In the genomic region with DNA sequence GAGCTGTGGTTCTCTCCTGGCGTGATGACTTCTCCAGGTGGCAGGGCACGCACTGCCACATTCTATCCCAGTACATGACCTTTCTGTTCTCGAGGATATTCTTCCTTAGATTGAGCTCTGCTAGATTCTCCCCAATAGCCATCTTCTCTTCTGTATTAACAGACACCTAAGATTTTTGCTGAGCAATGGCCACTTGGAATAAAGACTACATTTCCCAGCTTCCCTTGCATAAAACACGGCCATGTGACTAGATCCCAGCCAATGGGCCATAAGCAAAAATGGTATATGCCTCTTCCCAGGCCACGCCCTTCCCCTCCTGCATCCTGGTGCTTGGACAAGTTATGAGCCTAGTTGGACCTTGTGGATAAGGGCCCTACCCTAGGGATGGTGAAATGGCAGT, we compare ENCODE assay signal across 10 cellular contexts.
DNase-seq lines count a peak whose midpoint lies in the region; ATAC-seq and TF ChIP-seq lines count a peak whose summit lies in the region.
"Had no signal": no experiment of that assay in that cellular context is flagged by ENCODE, and none has a peak within 500 bp of the region (broad histone marks: within the 10 kb centered on the region; RNA-seq: fewer than 3 reads in every experiment).

No MANE protein-coding gene starts in this region.

- no peaks in the 10 kb centered on the region for H3K36me3 Mint-ChIP-seq in activated T-helper 17 cell treated with anti-CD3 and anti-CD28 coated beads, Interleukin-2, amount 50 U/mL, for 72 hours (ENCODE audit: low read depth)
- H3K36me3 Mint-ChIP-seq: mesothelial cell of epicardium had no signal

- no peak overlapping the region for H3K27ac ChIP-seq in osteoblast (ENCODE audit: low read depth, low read length)
- H3K27ac ChIP-seq: stomach had no signal

- no peaks in the 10 kb centered on the region for H3K36me3 ChIP-seq in osteoblast (ENCODE audit: insufficient read depth, low read length)
- H3K36me3 ChIP-seq: stomach had no signal

- no peak overlapping the region for H3K4me2 ChIP-seq in osteoblast (ENCODE audit: insufficient read depth, low read length)

- peak overlapping the region; percentile 68 for H2AFZ ChIP-seq in osteoblast (ENCODE audit: low read length)

- H3K27me3 ChIP-seq in osteoblast (ENCODE audit: insufficient read depth, low read length) = peaks cover 3% of the 10 kb centered on the region

- DNase-seq in SIG-M5 treated with dmso at 0.1 percent for 504 hours (lab: John Stamatoyannopoulos, UW; ENCODE audit: unreplicated experiment) = peak; percentile 55
- DNase-seq in SIG-M5 (lab: John Stamatoyannopoulos, UW) = no peak
- peak; percentile 14 for DNase-seq in LNCaP clone FGC (ENCODE audit: low read depth)
- peak; percentile 83 for DNase-seq in osteoblast (ENCODE audit: insufficient read length, low spot score, missing footprints)
- DNase-seq: stomach had no signal

- peaks cover 4% of the 10 kb centered on the region for H3K9me3 Mint-ChIP-seq in activated T-helper 17 cell treated with anti-CD3 and anti-CD28 coated beads, Interleukin-2, amount 50 U/mL, for 72 hours

- TF ChIP-seq CTCF in LNCaP clone FGC (IDR thresholded peaks at IDR 0.05; ENCODE audit: control insufficient read depth, extremely low read depth, insufficient read depth) = no peak
- no peak for TF ChIP-seq CTCF in osteoblast (IDR thresholded peaks at IDR 0.05; ENCODE audit: extremely low read depth, low read depth, low read length)

- H3K27ac Mint-ChIP-seq in activated T-helper 17 cell treated with anti-CD3 and anti-CD28 coated beads, Interleukin-2, amount 50 U/mL, for 72 hours = no peak overlapping the region
- H3K27ac Mint-ChIP-seq: mesothelial cell of epicardium had no signal

- no peaks in the 10 kb centered on the region for H3K9me3 ChIP-seq in osteoblast (ENCODE audit: low read depth, low read length)
- H3K9me3 ChIP-seq: stomach had no signal

- H3K4me3 ChIP-seq in LNCaP clone FGC (ENCODE audit: low read depth, low read length) (no peak overlapping the region), osteoblast (ENCODE audit: insufficient read depth, low read length) (no peak overlapping the region)
- H3K4me3 ChIP-seq: stomach had no signal

- H3K79me2 ChIP-seq in osteoblast (ENCODE audit: insufficient read depth, low read length) = no peaks in the 10 kb centered on the region

- no peaks in the 10 kb centered on the region for H4K20me1 ChIP-seq in osteoblast (ENCODE audit: insufficient read depth, low read length)

- ATAC-seq in activated T-helper 17 cell treated with anti-CD3 and anti-CD28 coated beads, Interleukin-2, amount 50 U/mL, for 72 hours (replicated peaks) = peak; percentile 44
- ATAC-seq in GM21528 (IDR thresholded peaks at IDR 0.05; ENCODE audit: low FRiP score, unreplicated experiment) (no peak), HG03025 (IDR thresholded peaks at IDR 0.05; ENCODE audit: low FRiP score, unreplicated experiment) (no peak), GM19324 (IDR thresholded peaks at IDR 0.05; ENCODE audit: low FRiP score, unreplicated experiment) (no peak)

- H3K27me3 Mint-ChIP-seq in activated T-helper 17 cell treated with anti-CD3 and anti-CD28 coated beads, Interleukin-2, amount 50 U/mL, for 72 hours = peaks cover 18% of the 10 kb centered on the region

- H3K4me3 Mint-ChIP-seq in activated T-helper 17 cell treated with anti-CD3 and anti-CD28 coated beads, Interleukin-2, amount 50 U/mL, for 72 hours = no peak overlapping the region
- H3K4me3 Mint-ChIP-seq: mesothelial cell of epicardium had no signal

- H3K4me1 ChIP-seq in osteoblast (ENCODE audit: insufficient read depth, low read length) = peaks cover 7% of the 10 kb centered on the region

- no peaks in the 10 kb centered on the region for H3K4me1 Mint-ChIP-seq in activated T-helper 17 cell treated with anti-CD3 and anti-CD28 coated beads, Interleukin-2, amount 50 U/mL, for 72 hours
